In the genomic region with DNA sequence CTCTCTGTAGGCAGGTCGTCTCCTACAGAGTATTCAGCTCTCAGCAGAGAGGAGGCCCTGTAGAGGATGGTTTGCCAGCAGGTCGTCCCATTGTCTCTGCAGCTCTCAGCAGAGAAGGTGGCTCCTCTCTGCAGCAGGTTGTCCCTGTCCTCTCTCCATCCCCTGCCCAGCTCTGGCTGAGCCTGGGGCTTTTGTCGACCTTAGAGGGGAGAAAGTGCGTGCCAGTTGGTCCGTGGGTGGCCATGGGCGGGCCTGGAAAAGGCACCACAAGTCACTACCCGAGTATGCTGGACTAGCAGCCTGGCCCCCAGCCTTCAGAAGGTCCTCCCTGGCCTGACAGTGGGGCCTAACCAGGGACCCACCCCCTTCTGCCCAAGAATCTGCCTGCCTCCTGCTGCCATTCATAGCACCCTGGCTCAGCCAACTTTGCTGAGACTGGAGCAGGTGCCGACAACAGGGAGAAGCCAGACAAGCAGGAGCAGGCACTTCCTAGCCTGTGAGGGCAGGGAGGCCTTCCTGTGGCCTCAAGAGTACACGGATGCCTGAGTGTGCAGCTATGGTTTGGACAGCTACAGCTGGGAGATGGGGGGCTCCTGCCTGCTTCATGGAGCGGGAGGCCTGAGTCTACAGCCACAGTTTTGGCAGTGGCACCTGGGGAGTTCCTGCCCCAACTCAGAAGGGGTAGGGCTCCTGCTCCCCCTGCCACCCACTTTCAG, we compare ENCODE assay signal across 1 cellular context.
TF ChIP-seq lines count a peak whose summit lies in the region.

No MANE protein-coding gene starts in this region.

TF ChIP-seq in SK-N-SH treated with all-trans-retinoic acid at 6 μM for 48 hours, 23 proteins besides CTCF, POLR2A, EP300 and RAD21 (continued from another document):
- TF ChIP-seq, protein P1, sequence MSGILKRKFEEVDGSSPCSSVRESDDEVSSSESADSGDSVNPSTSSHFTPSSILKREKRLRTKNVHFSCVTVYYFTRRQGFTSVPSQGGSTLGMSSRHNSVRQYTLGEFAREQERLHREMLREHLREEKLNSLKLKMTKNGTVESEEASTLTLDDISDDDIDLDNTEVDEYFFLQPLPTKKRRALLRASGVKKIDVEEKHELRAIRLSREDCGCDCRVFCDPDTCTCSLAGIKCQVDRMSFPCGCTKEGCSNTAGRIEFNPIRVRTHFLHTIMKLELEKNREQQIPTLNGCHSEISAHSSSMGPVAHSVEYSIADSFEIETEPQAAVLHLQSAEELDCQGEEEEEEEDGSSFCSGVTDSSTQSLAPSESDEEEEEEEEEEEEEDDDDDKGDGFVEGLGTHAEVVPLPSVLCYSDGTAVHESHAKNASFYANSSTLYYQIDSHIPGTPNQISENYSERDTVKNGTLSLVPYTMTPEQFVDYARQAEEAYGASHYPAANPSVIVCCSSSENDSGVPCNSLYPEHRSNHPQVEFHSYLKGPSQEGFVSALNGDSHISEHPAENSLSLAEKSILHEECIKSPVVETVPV (CRISPR knock-in tag; IDR thresholded peaks at IDR 0.05), result no peak
- TF ChIP-seq SNAI2 (CRISPR knock-in tag; IDR thresholded peaks at IDR 0.05), result no peak
